In genomic region chr3:145889730-145890129, GRCh38 we compare ENCODE assay signal across 17 cellular contexts.
DNase-seq lines count a peak whose midpoint lies in the region; ATAC-seq and FAIRE-seq lines count a peak whose summit lies in the region.
"Had no signal": no experiment of that assay in that cellular context is flagged by ENCODE, and none has a peak within 500 bp of the region (broad histone marks: within the 10 kb centered on the region; RNA-seq: fewer than 3 reads in every experiment).

No MANE protein-coding gene starts in this region.

- H2BK15ac ChIP-seq in mesenchymal stem cell (ENCODE audit: low read depth, poor library complexity, severe bottlenecking) = no peak overlapping the region

- peak overlapping the region in 1 of 2 experiments; percentile 41 for H3K14ac ChIP-seq in mesenchymal stem cell (ENCODE audit: low read length in 2 of 2)

- no peaks in the 10 kb centered on the region for H3K27me3 ChIP-seq in mesenchymal stem cell (ENCODE audit: control insufficient read depth in 1 of 2, insufficient read depth in 1 of 2, low read length in 2 of 2)
- H3K27me3 ChIP-seq in HAP-1 (ENCODE audit: low read depth) = no peaks in the 10 kb centered on the region

- no peak overlapping the region for H4K8ac ChIP-seq in mesenchymal stem cell (ENCODE audit: low read length)

- no peak overlapping the region for H2AFZ ChIP-seq in mesenchymal stem cell (ENCODE audit: low read depth, low read length)

- ATAC-seq in HG02798 (IDR thresholded peaks at IDR 0.05; ENCODE audit: poor library complexity, unreplicated experiment) (peak; percentile 62), GM19351 (IDR thresholded peaks at IDR 0.05; ENCODE audit: unreplicated experiment) (no peak), HG03045 (IDR thresholded peaks at IDR 0.05; ENCODE audit: unreplicated experiment) (no peak)
- ATAC-seq: A549, SK-N-SH treated with all-trans-retinoic acid at 6 μM for 48 hours had no signal

- H3K4ac ChIP-seq in mesenchymal stem cell (ENCODE audit: low read depth in 1 of 2, low read length in 2 of 2) = no peak overlapping the region

- H3K4me3 ChIP-seq in mesenchymal stem cell (ENCODE audit: insufficient read depth in 1 of 2, low read depth in 1 of 2, low read length in 2 of 2) = no peak overlapping the region
- H3K4me3 ChIP-seq in HAP-1 = no peak overlapping the region
- H3K4me3 ChIP-seq: A549 had no signal

- H2BK120ac ChIP-seq in mesenchymal stem cell (ENCODE audit: low read depth, low read length) = no peak overlapping the region

- no peak overlapping the region for H3K27ac ChIP-seq in mesenchymal stem cell (ENCODE audit: low read length, poor library complexity, severe bottlenecking)
- H3K27ac ChIP-seq: A549 had no signal

- H4K91ac ChIP-seq in mesenchymal stem cell (ENCODE audit: low read length) = peak overlapping the region; percentile 15

- no peak overlapping the region for H3K4me2 ChIP-seq in mesenchymal stem cell (ENCODE audit: low read length, poor library complexity, severe bottlenecking)
- H3K4me2 ChIP-seq: A549 had no signal

- H3K23ac ChIP-seq in mesenchymal stem cell (ENCODE audit: low read length in 2 of 2) = no peak overlapping the region

- H3K4me1 ChIP-seq in mesenchymal stem cell (ENCODE audit: control insufficient read depth, insufficient read depth, low read depth, low read length) (no peaks in the 10 kb centered on the region), HAP-1 (peaks cover 23% of the 10 kb centered on the region)
- H3K4me1 ChIP-seq: A549 had no signal

- no peaks in the 10 kb centered on the region for H3K79me1 ChIP-seq in mesenchymal stem cell (replicated peaks; ENCODE audit: low read length, poor library complexity, severe bottlenecking)

- FAIRE-seq in GM18507 (lab: Jason Lieb, UNC) = peak; percentile 70
- FAIRE-seq: A549, RCC 7860 had no signal

- no peak overlapping the region for H3K18ac ChIP-seq in mesenchymal stem cell (ENCODE audit: low read depth in 1 of 2, low read length in 2 of 2)

- no peak overlapping the region for H2AK5ac ChIP-seq in mesenchymal stem cell (ENCODE audit: low read length, severe bottlenecking)

- DNase-seq in GM18507 (ENCODE audit: extremely low spot score, insufficient read length, low read depth) (no peak), NCI-H69 (lab: John Stamatoyannopoulos, UW) (peak; percentile 19), mesenchymal stem cell (no peak), dedifferentiated amniotic fluid mesenchymal stem cell (ENCODE audit: extremely low spot score) (no peak), HAP-1 (ENCODE audit: low spot score in 2 of 2) (no peak)
- DNase-seq: COR-L47, KG1, NCI-H1048, NCI-H146, NCI-H82, SHP77 had no signal

- no peak overlapping the region for H2BK12ac ChIP-seq in mesenchymal stem cell (ENCODE audit: low read length in 2 of 2)

- WGBS in mesenchymal stem cell = 50% methylated on average over 2 of the region's 2 CpGs

- H3K36me3 ChIP-seq in mesenchymal stem cell (ENCODE audit: control insufficient read depth in 1 of 2, insufficient read depth in 2 of 2, low read depth in 1 of 2, low read length in 2 of 2) (no peaks in the 10 kb centered on the region), HAP-1 (replicated peaks) (no peaks in the 10 kb centered on the region)

- H3K9me3 ChIP-seq in mesenchymal stem cell (ENCODE audit: control insufficient read depth, low read length) = no peaks in the 10 kb centered on the region
- H3K9me3 ChIP-seq in HAP-1 = no peaks in the 10 kb centered on the region
- H3K9me3 ChIP-seq: A549 had no signal

- no peak overlapping the region for H3K9ac ChIP-seq in mesenchymal stem cell (ENCODE audit: low read length)

- in situ Hi-C loops in HAP-1 (cut with MboI; ENCODE audit: low sequenced_read_pairs) = no loop called here

- H2BK5ac ChIP-seq in mesenchymal stem cell (ENCODE audit: low read depth, low read length, poor library complexity, severe bottlenecking) = no peak overlapping the region
